Comparison of ENCODE assay signal across 11 cellular contexts in the genomic region with DNA sequence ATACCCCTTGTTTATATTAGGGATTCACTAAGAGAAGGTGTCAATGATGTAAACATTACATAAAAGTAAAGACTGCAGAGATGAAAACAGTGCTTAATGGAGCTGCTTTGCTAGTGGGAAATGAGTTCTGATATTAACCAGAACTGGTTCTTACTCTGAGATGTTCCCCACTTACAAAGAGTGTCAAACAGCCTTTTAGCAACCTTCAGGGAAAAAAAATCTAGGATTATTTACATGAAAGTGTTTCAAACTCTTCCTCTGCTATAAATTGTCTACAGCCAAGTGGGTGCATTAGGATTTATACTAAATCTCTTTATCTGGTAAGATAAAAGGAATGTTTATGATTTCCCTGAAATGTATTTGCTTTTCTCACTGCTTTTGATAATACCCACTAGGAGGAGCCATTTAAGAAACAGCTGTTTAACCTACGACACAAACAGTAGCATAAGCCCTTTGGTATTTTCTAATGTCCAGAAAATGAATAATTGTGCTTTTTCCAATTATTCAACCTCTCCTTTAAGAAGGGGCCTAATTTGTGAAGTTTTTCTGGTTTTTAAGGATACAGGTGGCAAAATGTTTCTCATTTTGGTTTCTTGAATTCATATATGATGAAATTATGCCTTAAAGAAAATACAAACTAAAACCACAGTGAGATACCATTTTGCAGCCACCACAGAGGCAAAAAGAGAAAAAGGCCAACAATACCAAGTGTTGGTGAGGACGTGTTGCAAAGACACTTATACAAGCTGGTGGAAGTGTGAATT.
DNase-seq lines count a peak whose midpoint lies in the region; ATAC-seq and TF ChIP-seq lines count a peak whose summit lies in the region.
"Had no signal": no experiment of that assay in that cellular context is flagged by ENCODE, and none has a peak within 500 bp of the region (broad histone marks: within the 10 kb centered on the region; RNA-seq: fewer than 3 reads in every experiment).

No MANE protein-coding gene starts in this region.

- no peak for ATAC-seq in psoas muscle
- no peak for ATAC-seq in activated naive CD8-positive, alpha-beta T cell treated with anti-CD3 and anti-CD28 coated beads, Interleukin-2, amount 50 U/mL, for 24 hours
- ATAC-seq: activated CD8-positive, alpha-beta T cell treated with anti-CD3 and anti-CD28 coated beads for 36 hours had no signal

- H3K4me1 ChIP-seq in endodermal cell (ENCODE audit: control insufficient read depth, insufficient read depth, low read length) = no peaks in the 10 kb centered on the region
- no peaks in the 10 kb centered on the region for H3K4me1 ChIP-seq in psoas muscle

- peaks cover 10% of the 10 kb centered on the region for H3K9me3 ChIP-seq in endodermal cell (ENCODE audit: control insufficient read depth, low read length)
- H3K9me3 ChIP-seq in psoas muscle = peaks cover 5% of the 10 kb centered on the region

- intact Hi-C loops in psoas muscle (cut with DNase I) = no loop called here

- H3K4me3 Mint-ChIP-seq in endodermal cell = no peak overlapping the region
- H3K4me3 Mint-ChIP-seq in activated naive CD8-positive, alpha-beta T cell treated with anti-CD3 and anti-CD28 coated beads, Interleukin-2, amount 50 U/mL, for 24 hours = no peak overlapping the region
- H3K4me3 Mint-ChIP-seq: activated CD8-positive, alpha-beta T cell treated with anti-CD3 and anti-CD28 coated beads for 36 hours had no signal

- H3K27ac ChIP-seq in endodermal cell (ENCODE audit: low read depth, low read length) (no peak overlapping the region), psoas muscle (no peak overlapping the region)

- 67 to 77% methylated on average over 1 to 2 of the region's 2 CpGs for WGBS in endodermal cell (ENCODE audit: insufficient coverage in 1 of 2, insufficient read length in 1 of 2), 2 experiments
- 63 to 70% (median 65%) methylated on average over 2 of the region's 2 CpGs for WGBS in psoas muscle, 3 donors

- DNase-seq in EL (peak; percentile 41), LNCaP clone FGC (ENCODE audit: low read depth) (no peak), endodermal cell (no peak), psoas muscle (no peak), NCI-H2171 (lab: John Stamatoyannopoulos, UW) (no peak), NCI-H345 treated with DMSO at 0.1 percent for 48 hours (lab: John Stamatoyannopoulos, UW; ENCODE audit: unreplicated experiment) (no peak), germinal center (ENCODE audit: low spot score) (no peak)
- DNase-seq in activated naive CD8-positive, alpha-beta T cell treated with anti-CD3 and anti-CD28 coated beads, Interleukin-2, amount 50 U/mL, for 24 hours = no peak
- DNase-seq: activated CD8-positive, alpha-beta T cell treated with anti-CD3 and anti-CD28 coated beads for 36 hours; KG1; RPMI8226 had no signal

- H3K27ac Mint-ChIP-seq in endodermal cell = no peak overlapping the region
- no peak overlapping the region for H3K27ac Mint-ChIP-seq in activated naive CD8-positive, alpha-beta T cell treated with anti-CD3 and anti-CD28 coated beads, Interleukin-2, amount 50 U/mL, for 24 hours
- H3K27ac Mint-ChIP-seq: activated CD8-positive, alpha-beta T cell treated with anti-CD3 and anti-CD28 coated beads for 36 hours had no signal

- peak; percentile 49 for TF ChIP-seq CTCF in LNCaP clone FGC (IDR thresholded peaks at IDR 0.05; ENCODE audit: control insufficient read depth, extremely low read depth, insufficient read depth)
- TF ChIP-seq CTCF in endodermal cell (conservative IDR thresholded peaks at IDR 0.05) = peak; percentile 71
- TF ChIP-seq CTCF in psoas muscle (IDR thresholded peaks at IDR 0.05) = peak; percentile 10

- H3K4me1 Mint-ChIP-seq in endodermal cell = peaks cover 12% of the 10 kb centered on the region
- peaks cover 11% of the 10 kb centered on the region for H3K4me1 Mint-ChIP-seq in activated naive CD8-positive, alpha-beta T cell treated with anti-CD3 and anti-CD28 coated beads, Interleukin-2, amount 50 U/mL, for 24 hours

- no peaks in the 10 kb centered on the region for H3K36me3 ChIP-seq in endodermal cell (ENCODE audit: control insufficient read depth, insufficient read depth, low read length)
- no peaks in the 10 kb centered on the region for H3K36me3 ChIP-seq in psoas muscle (ENCODE audit: insufficient read depth in 1 of 2, low read depth in 1 of 2)

- H3K36me3 Mint-ChIP-seq in endodermal cell (ENCODE audit: low read depth) = peaks cover 2% of the 10 kb centered on the region
- peaks cover 1% of the 10 kb centered on the region for H3K36me3 Mint-ChIP-seq in activated naive CD8-positive, alpha-beta T cell treated with anti-CD3 and anti-CD28 coated beads, Interleukin-2, amount 50 U/mL, for 24 hours (ENCODE audit: low read depth)

- no peak overlapping the region for H3K9ac ChIP-seq in endodermal cell (ENCODE audit: extremely low read depth, low read length, poor library complexity, severe bottlenecking)

- peaks cover 20% of the 10 kb centered on the region for H3K9me3 Mint-ChIP-seq in endodermal cell
- peaks cover 5% of the 10 kb centered on the region for H3K9me3 Mint-ChIP-seq in activated naive CD8-positive, alpha-beta T cell treated with anti-CD3 and anti-CD28 coated beads, Interleukin-2, amount 50 U/mL, for 24 hours
- H3K9me3 Mint-ChIP-seq: activated CD8-positive, alpha-beta T cell treated with anti-CD3 and anti-CD28 coated beads for 36 hours had no signal

- H3K4me3 ChIP-seq in LNCaP clone FGC (ENCODE audit: low read depth, low read length) (no peak overlapping the region), endodermal cell (ENCODE audit: low read length) (no peak overlapping the region), psoas muscle (no peak overlapping the region)

- H3K27me3 Mint-ChIP-seq in endodermal cell (ENCODE audit: insufficient read depth) = peaks cover 30% of the 10 kb centered on the region
- no peaks in the 10 kb centered on the region for H3K27me3 Mint-ChIP-seq in activated naive CD8-positive, alpha-beta T cell treated with anti-CD3 and anti-CD28 coated beads, Interleukin-2, amount 50 U/mL, for 24 hours
- H3K27me3 Mint-ChIP-seq: activated CD8-positive, alpha-beta T cell treated with anti-CD3 and anti-CD28 coated beads for 36 hours had no signal

- H3K27me3 ChIP-seq in endodermal cell (ENCODE audit: control insufficient read depth, insufficient read depth, low read length, poor library complexity, severe bottlenecking) (peaks cover 16% of the 10 kb centered on the region), psoas muscle (ENCODE audit: insufficient read depth in 3 of 3, low read length in 2 of 3) (no peaks in the 10 kb centered on the region)

Comparison
In these comparisons a context has a peak if more than half of its experiments do, and no peak if none do; other contexts are left out.
1. CTCF ChIP-seq: peak in every context shown above with its lines; median percentile 71 in endodermal cell; 49 in LNCaP clone FGC; 10 in psoas muscle.